Comparison of ENCODE assay signal across 23 cellular contexts in the genomic region with DNA sequence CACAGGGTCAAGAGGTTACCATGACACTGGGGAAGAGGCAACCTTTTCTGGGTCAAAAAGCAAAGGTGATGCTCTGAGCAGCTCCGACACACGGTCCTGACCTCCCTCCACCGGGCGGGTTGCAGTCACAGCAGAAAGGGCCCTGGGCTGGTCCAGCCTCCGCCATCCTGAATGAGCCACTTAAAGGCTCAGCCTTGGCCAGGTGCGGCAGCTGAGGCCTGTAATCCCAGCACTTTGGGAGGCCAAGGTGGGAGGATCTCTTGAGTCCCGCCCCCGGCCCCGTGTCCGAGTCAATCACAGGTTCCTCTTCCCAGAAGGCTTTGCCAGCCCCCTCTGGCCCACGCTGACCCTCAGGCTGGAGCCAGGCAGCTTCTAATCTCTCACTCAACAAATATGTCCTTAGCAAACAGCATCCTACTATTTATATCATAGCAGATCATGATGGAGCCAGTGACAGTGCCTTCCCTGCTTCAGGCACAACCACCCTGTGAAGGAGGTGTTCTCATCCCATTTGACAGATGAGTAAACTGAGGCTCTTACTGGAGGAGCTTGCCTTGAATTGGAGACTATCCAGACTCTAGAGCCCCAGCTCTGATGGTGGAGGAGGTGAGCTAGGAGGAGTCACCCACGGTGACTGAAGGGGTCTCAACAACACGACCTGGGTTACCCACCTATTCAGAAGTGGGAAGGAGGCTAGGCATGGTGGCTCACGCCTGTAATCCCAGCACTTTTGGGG.
DNase-seq lines count a peak whose midpoint lies in the region; ATAC-seq and TF ChIP-seq lines count a peak whose summit lies in the region.
"Had no signal": no experiment of that assay in that cellular context is flagged by ENCODE, and none has a peak within 500 bp of the region (broad histone marks: within the 10 kb centered on the region; RNA-seq: fewer than 3 reads in every experiment).

No MANE protein-coding gene starts in this region.

- CTCF ChIA-PET in activated naive CD4-positive, alpha-beta T cell treated with anti-CD3 and anti-CD28 coated beads, Interleukin-2, amount 10 ng/mL, durations not matched to agents 7 days and 5 days (lab: Charles Lee): no interaction called here
- CTCF ChIA-PET in activated naive CD4-positive, alpha-beta T cell treated with anti-CD3 and anti-CD28 coated beads for 36 hours (lab: Charles Lee): no interaction called here

- no peak overlapping the region for H3K4me3 Mint-ChIP-seq in activated naive CD4-positive, alpha-beta T cell treated with anti-CD3 and anti-CD28 coated beads, Interleukin-2, amount 10 ng/mL, durations not matched to agents 7 days and 5 days
- H3K4me3 Mint-ChIP-seq in activated naive CD4-positive, alpha-beta T cell treated with anti-CD3 and anti-CD28 coated beads for 36 hours: no peak overlapping the region
- no peak overlapping the region for H3K4me3 Mint-ChIP-seq in progenitor cell of endocrine pancreas (ENCODE audit: low read depth)
- H3K4me3 Mint-ChIP-seq: naive thymus-derived CD8-positive, alpha-beta T cell had no signal

- DNase-seq in activated naive CD4-positive, alpha-beta T cell treated with anti-CD3 and anti-CD28 coated beads, Interleukin-2, amount 10 ng/mL, durations not matched to agents 7 days and 5 days: no peak
- no peak for DNase-seq in activated naive CD4-positive, alpha-beta T cell treated with anti-CD3 and anti-CD28 coated beads for 36 hours
- DNase-seq in WERI-Rb-1 (peak; percentile 61), right atrium auricular region (ENCODE audit: low spot score) (no peak), suprapubic skin (ENCODE audit: low spot score in 2 of 2) (no peak), progenitor cell of endocrine pancreas (ENCODE audit: low spot score, unreplicated experiment) (no peak), COR-L47 (lab: John Stamatoyannopoulos, UW) (no peak)
- DNase-seq: activated CD8-positive, alpha-beta memory T cell treated with anti-CD3 and anti-CD28 coated beads, Interleukin-2, amount 50 U/mL, for 48 hours; amygdala; caudate nucleus; EL; mesendoderm; naive thymus-derived CD8-positive, alpha-beta T cell; NCI-H1105 treated with DMSO at 0.1 percent for 48 hours; NCI-H2081; NCI-H524 treated with DMSO at 0.1 percent for 48 hours; posterior cingulate gyrus; SHP77; T-helper 1 cell had no signal

- H3K4me3 ChIP-seq in WERI-Rb-1 (ENCODE audit: low read depth, low read length): no peak overlapping the region
- no peak overlapping the region for H3K4me3 ChIP-seq in right atrium auricular region
- H3K4me3 ChIP-seq in suprapubic skin: no peak overlapping the region
- H3K4me3 ChIP-seq: A549; BLaER1 treated with 17β-estradiol and CSF1 and Interleukin-3, amounts not matched to agents 10 nM and 100 nM; skin epidermis had no signal

- peak overlapping the region; percentile 58 for H3K27ac Mint-ChIP-seq in activated naive CD4-positive, alpha-beta T cell treated with anti-CD3 and anti-CD28 coated beads, Interleukin-2, amount 10 ng/mL, durations not matched to agents 7 days and 5 days
- H3K27ac Mint-ChIP-seq in activated naive CD4-positive, alpha-beta T cell treated with anti-CD3 and anti-CD28 coated beads for 36 hours: no peak overlapping the region
- no peak overlapping the region for H3K27ac Mint-ChIP-seq in progenitor cell of endocrine pancreas
- H3K27ac Mint-ChIP-seq: naive thymus-derived CD8-positive, alpha-beta T cell had no signal

- peaks cover 42% of the 10 kb centered on the region for H3K36me3 Mint-ChIP-seq in activated naive CD4-positive, alpha-beta T cell treated with anti-CD3 and anti-CD28 coated beads, Interleukin-2, amount 10 ng/mL, durations not matched to agents 7 days and 5 days
- peaks cover 3% of the 10 kb centered on the region for H3K36me3 Mint-ChIP-seq in activated naive CD4-positive, alpha-beta T cell treated with anti-CD3 and anti-CD28 coated beads for 36 hours (ENCODE audit: low read depth)
- peaks cover 15% of the 10 kb centered on the region for H3K36me3 Mint-ChIP-seq in progenitor cell of endocrine pancreas (ENCODE audit: insufficient read depth)

- H3K27ac ChIP-seq in WERI-Rb-1 (peak overlapping the region; percentile 21; the same call in 1 of the 2 replicates), right atrium auricular region (peak overlapping the region; percentile 9 to 13), suprapubic skin (peak overlapping the region; percentile 9)
- H3K27ac ChIP-seq: BLaER1 treated with 17β-estradiol and CSF1 and Interleukin-3, amounts not matched to agents 10 nM and 100 nM had no signal

- H3K9me3 Mint-ChIP-seq in activated naive CD4-positive, alpha-beta T cell treated with anti-CD3 and anti-CD28 coated beads, Interleukin-2, amount 10 ng/mL, durations not matched to agents 7 days and 5 days: peaks cover 9% of the 10 kb centered on the region
- H3K9me3 Mint-ChIP-seq in activated naive CD4-positive, alpha-beta T cell treated with anti-CD3 and anti-CD28 coated beads for 36 hours: peaks cover 8% of the 10 kb centered on the region
- peaks cover 3% of the 10 kb centered on the region for H3K9me3 Mint-ChIP-seq in progenitor cell of endocrine pancreas (ENCODE audit: low read depth)

- no peak for TF ChIP-seq CTCF in WERI-Rb-1 (IDR thresholded peaks at IDR 0.05; ENCODE audit: low read depth, low read length)
- no peak for TF ChIP-seq CTCF in right atrium auricular region (IDR thresholded peaks at IDR 0.05)
- no peak for TF ChIP-seq CTCF in suprapubic skin (IDR thresholded peaks at IDR 0.05)
- no peak for TF ChIP-seq CTCF in progenitor cell of endocrine pancreas (IDR thresholded peaks at IDR 0.05; ENCODE audit: unreplicated experiment)

- 90% methylated on average over 9 of the region's 14 CpGs for WGBS in suprapubic skin

- ATAC-seq in GM21576 (IDR thresholded peaks at IDR 0.05; ENCODE audit: unreplicated experiment): no peak
- ATAC-seq: A549; naive thymus-derived CD8-positive, alpha-beta T cell had no signal

- TF ChIP-seq EP300 in suprapubic skin (IDR thresholded peaks at IDR 0.05): no peak

- no peaks in the 10 kb centered on the region for H3K27me3 ChIP-seq in WERI-Rb-1 (ENCODE audit: insufficient read depth, low read depth, severe bottlenecking)
- H3K27me3 ChIP-seq in right atrium auricular region: no peaks in the 10 kb centered on the region
- no peaks in the 10 kb centered on the region for H3K27me3 ChIP-seq in suprapubic skin
- H3K27me3 ChIP-seq: BLaER1 treated with 17β-estradiol and CSF1 and Interleukin-3, amounts not matched to agents 10 nM and 100 nM had no signal

- H3K27me3 Mint-ChIP-seq in activated naive CD4-positive, alpha-beta T cell treated with anti-CD3 and anti-CD28 coated beads, Interleukin-2, amount 10 ng/mL, durations not matched to agents 7 days and 5 days: no peaks in the 10 kb centered on the region
- H3K27me3 Mint-ChIP-seq in activated naive CD4-positive, alpha-beta T cell treated with anti-CD3 and anti-CD28 coated beads for 36 hours (ENCODE audit: low read depth): no peaks in the 10 kb centered on the region
- H3K27me3 Mint-ChIP-seq in progenitor cell of endocrine pancreas: no peaks in the 10 kb centered on the region
- H3K27me3 Mint-ChIP-seq: naive thymus-derived CD8-positive, alpha-beta T cell had no signal

- H3K4me1 Mint-ChIP-seq in activated naive CD4-positive, alpha-beta T cell treated with anti-CD3 and anti-CD28 coated beads, Interleukin-2, amount 10 ng/mL, durations not matched to agents 7 days and 5 days: no peaks in the 10 kb centered on the region
- H3K4me1 Mint-ChIP-seq in activated naive CD4-positive, alpha-beta T cell treated with anti-CD3 and anti-CD28 coated beads for 36 hours (ENCODE audit: low read depth): no peaks in the 10 kb centered on the region
- H3K4me1 Mint-ChIP-seq in progenitor cell of endocrine pancreas (ENCODE audit: low read depth): peaks cover 1% of the 10 kb centered on the region
- H3K4me1 Mint-ChIP-seq: naive thymus-derived CD8-positive, alpha-beta T cell had no signal

- H3K36me3 ChIP-seq in WERI-Rb-1: peaks cover 11% of the 10 kb centered on the region
- peaks cover 22% of the 10 kb centered on the region for H3K36me3 ChIP-seq in right atrium auricular region
- peaks cover 44% of the 10 kb centered on the region for H3K36me3 ChIP-seq in suprapubic skin

- no peak for TF ChIP-seq POLR2A in suprapubic skin (IDR thresholded peaks at IDR 0.05)

- H3K4me1 ChIP-seq in right atrium auricular region: peaks cover 0 to 51% of the 10 kb centered on the region in 2 donors
- H3K4me1 ChIP-seq in suprapubic skin: peaks cover 4% of the 10 kb centered on the region
- H3K4me1 ChIP-seq: A549 had no signal

- H3K9me3 ChIP-seq in WERI-Rb-1 (ENCODE audit: severe bottlenecking): peaks cover 7% of the 10 kb centered on the region
- peaks cover 0 to 3% of the 10 kb centered on the region in 2 donors for H3K9me3 ChIP-seq in right atrium auricular region
- no peaks in the 10 kb centered on the region for H3K9me3 ChIP-seq in suprapubic skin

- intact Hi-C loops in activated naive CD4-positive, alpha-beta T cell treated with anti-CD3 and anti-CD28 coated beads for 36 hours (cut with micrococcal nuclease): no loop called here
